1 cellular context compared by ENCODE assay signal in genomic region chr3:12577379-12577778, GRCh38.
TF ChIP-seq lines count a peak whose summit lies in the region.

No MANE protein-coding gene starts in this region.

TF ChIP-seq in WTC11, 78 proteins besides CTCF, POLR2A, EP300 and RAD21 (continued from another document):
- TF ChIP-seq PRDM15 (CRISPR knock-in tag; IDR thresholded peaks at IDR 0.05): no peak
- no peak for TF ChIP-seq ARID4B (CRISPR knock-in tag; IDR thresholded peaks at IDR 0.05; ENCODE audit: borderline replicate concordance)
- TF ChIP-seq TEAD4 (CRISPR knock-in tag; IDR thresholded peaks at IDR 0.05): no peak
- no peak for TF ChIP-seq ETV6 (CRISPR knock-in tag; IDR thresholded peaks at IDR 0.05)
- no peak for TF ChIP-seq OVOL2 (CRISPR knock-in tag; IDR thresholded peaks at IDR 0.05; ENCODE audit: borderline replicate concordance)
- no peak for TF ChIP-seq HMGA2 (CRISPR knock-in tag; IDR thresholded peaks at IDR 0.05)
- TF ChIP-seq NFE2L1 (CRISPR knock-in tag; IDR thresholded peaks at IDR 0.05): no peak
- no peak for TF ChIP-seq ZNF121 (CRISPR knock-in tag; IDR thresholded peaks at IDR 0.05)
- TF ChIP-seq KAT7 (CRISPR knock-in tag; IDR thresholded peaks at IDR 0.05; ENCODE audit: borderline replicate concordance): no peak
